In the genomic region with DNA sequence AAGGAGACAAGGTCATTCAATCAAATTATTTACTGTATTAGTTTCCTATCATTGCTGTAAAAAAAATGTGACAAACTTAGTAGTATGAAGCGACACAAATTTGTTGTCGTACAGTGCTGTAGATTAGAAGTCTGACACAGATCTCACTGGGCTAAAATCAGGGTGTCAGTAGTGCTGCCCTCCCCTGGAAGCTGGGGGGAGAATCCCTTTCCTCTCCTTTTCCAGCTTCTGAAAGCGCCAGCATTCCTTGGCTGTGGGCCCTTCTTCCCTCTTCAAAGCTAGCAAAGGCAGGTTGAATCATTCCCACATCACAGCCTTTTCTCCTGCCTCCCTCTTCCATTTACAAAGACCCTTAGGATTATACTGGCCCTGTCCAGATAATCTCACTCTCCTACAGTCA, we compare ENCODE assay signal across 1 cellular context.
TF ChIP-seq lines count a peak whose summit lies in the region.

No MANE protein-coding gene starts in this region.

TF ChIP-seq in K562, 482 proteins besides CTCF, POLR2A, EP300 and RAD21:
- TF ChIP-seq NCOR1 (IDR thresholded peaks at IDR 0.05) (no peak), HNRNPUL1 (IDR thresholded peaks at IDR 0.05; ENCODE audit: low read length) (no peak), ZNF507 (tag; conservative IDR thresholded peaks at IDR 0.05) (no peak), THRAP3 (IDR thresholded peaks at IDR 0.05; ENCODE audit: borderline replicate concordance) (no peak), CAMTA2 (CRISPR knock-in tag; conservative IDR thresholded peaks at IDR 0.05) (no peak), TFAP4 (CRISPR knock-in tag; IDR thresholded peaks at IDR 0.05; ENCODE audit: borderline replicate concordance) (no peak), CREM (IDR thresholded peaks at IDR 0.05; ENCODE audit: low read depth) (no peak), YBX1 (IDR thresholded peaks at IDR 0.05) (no peak), MECOM (CRISPR knock-in tag; IDR thresholded peaks at IDR 0.05) (no peak), SMC3 (conservative IDR thresholded peaks at IDR 0.05; ENCODE audit: insufficient read depth, low read depth, low read length) (no peak), BRD4 (IDR thresholded peaks at IDR 0.05) (no peak)
- TF ChIP-seq, protein P1, sequence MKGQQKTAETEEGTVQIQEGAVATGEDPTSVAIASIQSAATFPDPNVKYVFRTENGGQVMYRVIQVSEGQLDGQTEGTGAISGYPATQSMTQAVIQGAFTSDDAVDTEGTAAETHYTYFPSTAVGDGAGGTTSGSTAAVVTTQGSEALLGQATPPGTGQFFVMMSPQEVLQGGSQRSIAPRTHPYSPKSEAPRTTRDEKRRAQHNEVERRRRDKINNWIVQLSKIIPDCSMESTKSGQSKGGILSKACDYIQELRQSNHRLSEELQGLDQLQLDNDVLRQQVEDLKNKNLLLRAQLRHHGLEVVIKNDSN (CRISPR knock-in tag; IDR thresholded peaks at IDR 0.05) = no peak
